Comparison of ENCODE assay signal across 28 cellular contexts in the genomic region with DNA sequence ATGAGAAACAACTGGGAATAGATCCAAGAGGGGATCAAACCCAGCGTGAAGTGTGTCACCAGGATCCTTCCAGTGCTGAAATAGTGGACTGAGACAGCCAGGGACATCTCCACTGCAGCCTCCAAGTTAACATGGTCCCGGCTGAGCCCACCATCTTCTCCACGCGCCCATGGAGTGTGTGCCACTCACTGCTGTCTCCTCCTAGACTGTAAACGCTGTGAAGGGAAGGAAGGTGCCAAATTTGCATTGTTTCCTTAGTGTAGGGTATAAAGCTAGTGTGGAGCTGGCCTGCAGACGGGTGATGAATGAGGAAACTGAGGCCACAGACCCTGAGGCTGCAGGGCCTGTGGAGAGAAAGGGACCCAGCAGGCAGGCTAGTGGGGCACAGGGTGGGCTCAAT.
A peak's percentile ranks its signal among the peaks of the same experiment; 100 is the strongest.
DNase-seq lines count a peak whose midpoint lies in the region; ATAC-seq, FAIRE-seq and TF ChIP-seq lines count a peak whose summit lies in the region.
"Had no signal": no experiment of that assay in that cellular context is flagged by ENCODE, and none has a peak within 500 bp of the region (broad histone marks: within the 10 kb centered on the region; RNA-seq: fewer than 3 reads in every experiment).

No MANE protein-coding gene starts in this region.

- DNase-seq in activated CD4-positive, alpha-beta memory T cell treated with anti-CD3 and anti-CD28 coated beads, Interleukin-2, amount 10 ng/mL, durations not matched to agents 7 days and 5 days, result peak; percentile 9
- no peak for DNase-seq in activated CD4-positive, alpha-beta memory T cell treated with anti-CD3 and anti-CD28 coated beads for 36 hours
- DNase-seq in ascending aorta (ENCODE audit: low spot score in 2 of 2) (peak in 1 of 2 donors; percentile 25), kidney (no peak), stomach (peak; percentile 13), dorsolateral prefrontal cortex (no peak)
- DNase-seq: DMS 273 treated with DMSO at 0.1 percent for 48 hours; DMS79 treated with DMSO at 0.1 percent for 48 hours; IMR-90; KG1; MG63; NCI-H1105 treated with DMSO at 0.1 percent for 48 hours; NCI-H146; NCI-H1930; NCI-H2107; NCI-H446 treated with DMSO at 0.1 percent for 48 hours; NCI-H526; NCI-H82; NK-92 treated with Interleukin-12 subunit alpha and Interleukin-12 subunit beta, amount 100 ng/mL, for 24 hours; PC-9; Right ventricle myocardium superior had no signal

- intact Hi-C loops in activated CD4-positive, alpha-beta memory T cell treated with anti-CD3 and anti-CD28 coated beads for 36 hours (cut with micrococcal nuclease), result no loop called here
- intact Hi-C loops in ascending aorta (cut with DNase I) (no loop called here), kidney (cut with DNase I) (no loop called here), stomach (cut with DNase I; ENCODE audit: low total_unique reads) (no loop called here), dorsolateral prefrontal cortex (cut with DNase I) (no loop called here)

- H3K9me3 ChIP-seq in ascending aorta (no peaks in the 10 kb centered on the region), kidney (ENCODE audit: control insufficient read depth in 1 of 2, low read length in 2 of 2) (no peaks in the 10 kb centered on the region), stomach (no peaks in the 10 kb centered on the region)
- H3K9me3 ChIP-seq: MG63 had no signal

- H3K27me3 ChIP-seq in ascending aorta (no peaks in the 10 kb centered on the region), stomach (peaks cover 0 to 10% (median 0%) of the 10 kb centered on the region in 3 donors), dorsolateral prefrontal cortex (peaks cover 0 to 10% (median 0%) of the 10 kb centered on the region in 45 donors)
- H3K27me3 ChIP-seq: MG63 had no signal

- H3K27ac ChIP-seq in ascending aorta, result peak overlapping the region; percentile 4 to 39
- peak overlapping the region; percentile 15 to 41 for H3K27ac ChIP-seq in kidney (ENCODE audit: low read depth in 2 of 2, low read length in 2 of 2)
- no peak overlapping the region for H3K27ac ChIP-seq in stomach
- no peak overlapping the region for H3K27ac ChIP-seq in dorsolateral prefrontal cortex
- H3K27ac ChIP-seq: 22Rv1, C4-2B, PC-9 had no signal

- no peaks in the 10 kb centered on the region for H3K4me1 Mint-ChIP-seq in activated CD4-positive, alpha-beta memory T cell treated with anti-CD3 and anti-CD28 coated beads, Interleukin-2, amount 10 ng/mL, durations not matched to agents 7 days and 5 days
- H3K4me1 Mint-ChIP-seq in activated CD4-positive, alpha-beta memory T cell treated with anti-CD3 and anti-CD28 coated beads for 36 hours (ENCODE audit: low read depth), result no peaks in the 10 kb centered on the region
- H3K4me1 Mint-ChIP-seq: B cell had no signal

- H3K36me3 ChIP-seq in ascending aorta (no peaks in the 10 kb centered on the region), kidney (ENCODE audit: control insufficient read depth in 1 of 2, insufficient read depth in 2 of 2, low read length in 2 of 2) (no peaks in the 10 kb centered on the region), stomach (no peaks in the 10 kb centered on the region)
- H3K36me3 ChIP-seq: MG63 had no signal

- no peak for ATAC-seq in GM18868 (IDR thresholded peaks at IDR 0.05; ENCODE audit: unreplicated experiment)
- ATAC-seq: CD8-positive, alpha-beta T cell had no signal

- POLR2A ChIA-PET in activated CD4-positive, alpha-beta memory T cell treated with anti-CD3 and anti-CD28 coated beads, Interleukin-2, amount 10 ng/mL, durations not matched to agents 7 days and 5 days (lab: Charles Lee), result no interaction called here
- POLR2A ChIA-PET in activated CD4-positive, alpha-beta memory T cell treated with anti-CD3 and anti-CD28 coated beads for 36 hours (lab: Charles Lee), result no interaction called here

- no peak for TF ChIP-seq POLR2A in stomach (IDR thresholded peaks at IDR 0.05)

- WGBS in stomach, 5 donors, result 85 to 90% (median 88%) methylated on average over 6 of the region's 6 CpGs

- TF ChIP-seq CTCF in ascending aorta (IDR thresholded peaks at IDR 0.05), result no peak
- TF ChIP-seq CTCF in kidney (IDR thresholded peaks at IDR 0.05; ENCODE audit: borderline replicate concordance, extremely low read depth, insufficient read depth), result no peak
- no peak for TF ChIP-seq CTCF in stomach (IDR thresholded peaks at IDR 0.05)
- no peak for TF ChIP-seq CTCF in dorsolateral prefrontal cortex (IDR thresholded peaks at IDR 0.05 in 54 of 56, conservative IDR thresholded peaks at IDR 0.05 in 2 of 56; ENCODE audit: low read depth in 1 of 56, partially characterized antibody in 56 of 56)

- no peaks in the 10 kb centered on the region for H3K9me3 Mint-ChIP-seq in activated CD4-positive, alpha-beta memory T cell treated with anti-CD3 and anti-CD28 coated beads, Interleukin-2, amount 10 ng/mL, durations not matched to agents 7 days and 5 days
- no peaks in the 10 kb centered on the region for H3K9me3 Mint-ChIP-seq in activated CD4-positive, alpha-beta memory T cell treated with anti-CD3 and anti-CD28 coated beads for 36 hours
- H3K9me3 Mint-ChIP-seq: CD8-positive, alpha-beta T cell had no signal

- FAIRE-seq in kidney (lab: Jason Lieb, UNC), result no peak
- FAIRE-seq: GM12892, H54 had no signal

- no peak overlapping the region for H3K27ac Mint-ChIP-seq in activated CD4-positive, alpha-beta memory T cell treated with anti-CD3 and anti-CD28 coated beads, Interleukin-2, amount 10 ng/mL, durations not matched to agents 7 days and 5 days
- H3K27ac Mint-ChIP-seq in activated CD4-positive, alpha-beta memory T cell treated with anti-CD3 and anti-CD28 coated beads for 36 hours, result no peak overlapping the region
- H3K27ac Mint-ChIP-seq: B cell; CD8-positive, alpha-beta T cell had no signal

- H3K36me3 Mint-ChIP-seq in activated CD4-positive, alpha-beta memory T cell treated with anti-CD3 and anti-CD28 coated beads, Interleukin-2, amount 10 ng/mL, durations not matched to agents 7 days and 5 days (ENCODE audit: low read depth), result no peaks in the 10 kb centered on the region
- no peaks in the 10 kb centered on the region for H3K36me3 Mint-ChIP-seq in activated CD4-positive, alpha-beta memory T cell treated with anti-CD3 and anti-CD28 coated beads for 36 hours
- H3K36me3 Mint-ChIP-seq: CD8-positive, alpha-beta T cell had no signal

- CTCF ChIA-PET in activated CD4-positive, alpha-beta memory T cell treated with anti-CD3 and anti-CD28 coated beads, Interleukin-2, amount 10 ng/mL, durations not matched to agents 7 days and 5 days (lab: Charles Lee), result no interaction called here
- CTCF ChIA-PET in activated CD4-positive, alpha-beta memory T cell treated with anti-CD3 and anti-CD28 coated beads for 36 hours (lab: Charles Lee), result no interaction called here

- peaks cover 0 to 12% of the 10 kb centered on the region in 2 donors for H3K4me1 ChIP-seq in ascending aorta
- H3K4me1 ChIP-seq in kidney (ENCODE audit: control insufficient read depth in 1 of 2, insufficient read depth in 1 of 2, low read depth in 1 of 2, low read length in 2 of 2), result peaks cover 0 to 5% of the 10 kb centered on the region in 2 donors
- no peaks in the 10 kb centered on the region for H3K4me1 ChIP-seq in stomach

- H3K4me3 ChIP-seq in ascending aorta (no peak overlapping the region), kidney (ENCODE audit: low read length in 2 of 2) (no peak overlapping the region), stomach (no peak overlapping the region), dorsolateral prefrontal cortex (no peak overlapping the region)
- H3K4me3 ChIP-seq: MG63, PC-9 had no signal

- H3K9ac ChIP-seq in kidney (ENCODE audit: low read length in 2 of 2), result no peak overlapping the region

- no peaks in the 10 kb centered on the region for H3K27me3 Mint-ChIP-seq in activated CD4-positive, alpha-beta memory T cell treated with anti-CD3 and anti-CD28 coated beads, Interleukin-2, amount 10 ng/mL, durations not matched to agents 7 days and 5 days
- H3K27me3 Mint-ChIP-seq in activated CD4-positive, alpha-beta memory T cell treated with anti-CD3 and anti-CD28 coated beads for 36 hours, result peaks cover 3% of the 10 kb centered on the region

- no peak for TF ChIP-seq EP300 in stomach (IDR thresholded peaks at IDR 0.05)

- no peak overlapping the region for H3K4me3 Mint-ChIP-seq in activated CD4-positive, alpha-beta memory T cell treated with anti-CD3 and anti-CD28 coated beads, Interleukin-2, amount 10 ng/mL, durations not matched to agents 7 days and 5 days
- H3K4me3 Mint-ChIP-seq in activated CD4-positive, alpha-beta memory T cell treated with anti-CD3 and anti-CD28 coated beads for 36 hours, result no peak overlapping the region
- H3K4me3 Mint-ChIP-seq: B cell; CD8-positive, alpha-beta T cell had no signal

Comparison
In these comparisons a context has a peak if more than half of its experiments do, and no peak if none do; other contexts are left out.
1. DNase-seq: peak in activated CD4-positive, alpha-beta memory T cell treated with anti-CD3 and anti-CD28 coated beads, Interleukin-2, amount 10 ng/mL, durations not matched to agents 7 days and 5 days (single experiment) and stomach (single experiment); none in activated CD4-positive, alpha-beta memory T cell treated with anti-CD3 and anti-CD28 coated beads for 36 hours (single experiment), kidney (single experiment) and dorsolateral prefrontal cortex (0 of 10).
2. H3K27ac ChIP-seq: peak in ascending aorta (2 of 2) and kidney (2 of 2); none in stomach (0 of 5) and dorsolateral prefrontal cortex (0 of 59).